ENCODE assay signal across 22 cellular contexts in genomic region chr3:123367467-123368154, GRCh38.
"Had no signal": no experiment of that assay in that cellular context is flagged by ENCODE, and none has a peak within 500 bp of the region (broad histone marks: within the 10 kb centered on the region; RNA-seq: fewer than 3 reads in every experiment).

No MANE protein-coding gene starts in this region.

- H3K9ac ChIP-seq: parathyroid adenoma had no signal

- DNase-seq: activated CD4-positive, alpha-beta T cell treated with anti-CD3 and anti-CD28 coated beads for 48 hours; activated CD4-positive, CD25-positive, alpha-beta regulatory T cell; activated CD8-positive, alpha-beta T cell treated with anti-CD3 and anti-CD28 coated beads for 36 hours; activated naive CD4-positive, alpha-beta T cell; activated naive CD8-positive, alpha-beta T cell treated with anti-CD3 and anti-CD28 coated beads for 36 hours; activated T-cell treated with anti-CD3 and anti-CD28 coated beads, Interleukin-2, amount 50 U/mL, for 1 hour; amniotic stem cell; central memory CD4-positive, alpha-beta T cell; endodermal cell; foreskin keratinocyte; glutamatergic neuron; naive B cell; stimulated activated CD4-positive, alpha-beta T cell treated with anti-CD3 and anti-CD28 coated beads, Interleukin-4, amount 100 ng/mL, for 24 hours; T1000; thyroid gland; uterus had no signal

- ATAC-seq: activated CD8-positive, alpha-beta T cell treated with anti-CD3 and anti-CD28 coated beads for 36 hours; activated T-helper 17 cell treated with anti-CD3 and anti-CD28 coated beads, Interleukin-2, amount 50 U/mL, for 72 hours; foreskin keratinocyte; stimulated activated effector memory CD8-positive, alpha-beta T cell treated with anti-CD3 and anti-CD28 coated beads, Interleukin-12 subunit alpha, Interleukin-12 subunit beta, amount 100 ng/mL, for 72 hours had no signal

- H3K9me3 ChIP-seq: thyroid gland, uterus had no signal

- H3K36me3 ChIP-seq: thyroid gland, uterus had no signal

- H3K27ac ChIP-seq: epithelial cell of prostate, foreskin keratinocyte, parathyroid adenoma, skin epidermis, thyroid gland, uterus had no signal

- H3K4me1 ChIP-seq: foreskin keratinocyte, parathyroid adenoma, thyroid gland, uterus had no signal

- FAIRE-seq: colon had no signal

- H3K27me3 ChIP-seq: thyroid gland, uterus had no signal

- H3K4me3 ChIP-seq: skin epidermis, thyroid gland, uterus had no signal

- H2AFZ ChIP-seq: parathyroid adenoma had no signal

- H3K79me2 ChIP-seq: parathyroid adenoma had no signal
